23 cellular contexts compared by ENCODE assay signal in the genomic region with DNA sequence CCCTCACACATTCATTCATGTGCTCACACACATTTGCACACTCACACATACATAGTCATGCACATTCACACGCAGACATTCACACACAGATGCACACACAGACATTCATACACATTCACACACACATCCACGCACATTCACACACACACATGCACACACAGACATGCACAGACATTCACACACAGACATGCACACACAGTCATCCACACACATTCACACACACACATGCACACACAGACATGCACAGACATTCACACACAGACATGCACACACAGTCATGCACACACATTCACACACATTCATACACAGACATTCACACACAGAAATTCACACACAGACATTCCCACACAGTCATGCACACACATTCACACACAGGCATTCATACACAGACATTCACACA.
DNase-seq lines count a peak whose midpoint lies in the region; ATAC-seq, FAIRE-seq and TF ChIP-seq lines count a peak whose summit lies in the region.
"Had no signal": no experiment of that assay in that cellular context is flagged by ENCODE, and none has a peak within 500 bp of the region (broad histone marks: within the 10 kb centered on the region; RNA-seq: fewer than 3 reads in every experiment).

No MANE protein-coding gene starts in this region.

- no peaks in the 10 kb centered on the region for H3K79me1 ChIP-seq in neuronal stem cell (ENCODE audit: low read depth, low read length)

- no peak overlapping the region for H3K18ac ChIP-seq in neuronal stem cell (ENCODE audit: low read length)

- H3K27me3 ChIP-seq in bronchial epithelial cell (ENCODE audit: control insufficient read depth, insufficient read depth, low read length) (no peaks in the 10 kb centered on the region), neuronal stem cell (ENCODE audit: control insufficient read depth in 3 of 3, insufficient read depth in 3 of 3, low read depth in 1 of 3, low read length in 3 of 3) (no peaks in the 10 kb centered on the region), osteoblast (ENCODE audit: insufficient read depth, low read length) (no peaks in the 10 kb centered on the region)
- H3K27me3 ChIP-seq: BLaER1 had no signal

- no peak for ATAC-seq in stimulated activated effector memory CD8-positive, alpha-beta T cell treated with anti-CD3 and anti-CD28 coated beads, Interleukin-12 subunit alpha, Interleukin-12 subunit beta, amount 100 ng/mL, for 72 hours
- ATAC-seq: CD8-positive, alpha-beta T cell; HCT116 had no signal

- H3K4ac ChIP-seq in neuronal stem cell (ENCODE audit: low read length): no peak overlapping the region

- H2BK12ac ChIP-seq in neuronal stem cell (ENCODE audit: low read length): no peak overlapping the region

- H3K27ac Mint-ChIP-seq in stimulated activated effector memory CD8-positive, alpha-beta T cell treated with anti-CD3 and anti-CD28 coated beads, Interleukin-12 subunit alpha, Interleukin-12 subunit beta, amount 100 ng/mL, for 72 hours: no peak overlapping the region
- H3K27ac Mint-ChIP-seq: B cell; CD4-positive, CD25-positive, alpha-beta regulatory T cell; CD8-positive, alpha-beta T cell; H9; HFFc6 had no signal

- no peak overlapping the region for H2BK5ac ChIP-seq in neuronal stem cell (ENCODE audit: low read length)

- H3K4me1 ChIP-seq in neuronal stem cell (ENCODE audit: control insufficient read depth in 2 of 2, insufficient read depth in 1 of 2, low read depth in 1 of 2, low read length in 2 of 2) (no peaks in the 10 kb centered on the region), osteoblast (ENCODE audit: insufficient read depth, low read length) (no peaks in the 10 kb centered on the region)
- H3K4me1 ChIP-seq: BLaER1 had no signal

- no peak for TF ChIP-seq CTCF in bronchial epithelial cell (IDR thresholded peaks at IDR 0.05; ENCODE audit: insufficient read depth, low read length, severe bottlenecking)
- no peak for TF ChIP-seq CTCF in osteoblast (IDR thresholded peaks at IDR 0.05; ENCODE audit: extremely low read depth, low read depth, low read length)

- no peak overlapping the region for H3K4me3 Mint-ChIP-seq in stimulated activated effector memory CD8-positive, alpha-beta T cell treated with anti-CD3 and anti-CD28 coated beads, Interleukin-12 subunit alpha, Interleukin-12 subunit beta, amount 100 ng/mL, for 72 hours
- H3K4me3 Mint-ChIP-seq: B cell; CD4-positive, CD25-positive, alpha-beta regulatory T cell; CD8-positive, alpha-beta T cell; H9; HFFc6 had no signal

- H3K4me3 ChIP-seq in bronchial epithelial cell (ENCODE audit: low read depth, low read length) (no peak overlapping the region), neuronal stem cell (ENCODE audit: low read length in 2 of 2) (peak overlapping the region in 1 of 2 donors; percentile 59), osteoblast (ENCODE audit: insufficient read depth, low read length) (no peak overlapping the region)
- H3K4me3 ChIP-seq: BLaER1, GM23248 had no signal

- H3K36me3 ChIP-seq in bronchial epithelial cell (ENCODE audit: control insufficient read depth, insufficient read depth, low read length): no peaks in the 10 kb centered on the region
- no peaks in the 10 kb centered on the region for H3K36me3 ChIP-seq in neuronal stem cell (replicated peaks in 1 of 2; ENCODE audit: control insufficient read depth in 2 of 2, insufficient read depth in 2 of 2, low read length in 2 of 2)
- no peaks in the 10 kb centered on the region for H3K36me3 ChIP-seq in osteoblast (ENCODE audit: insufficient read depth, low read length)
- H3K36me3 ChIP-seq: BLaER1 had no signal

- no peak overlapping the region for H3K4me2 ChIP-seq in neuronal stem cell (ENCODE audit: insufficient read depth, low read length, poor library complexity, severe bottlenecking)
- no peak overlapping the region for H3K4me2 ChIP-seq in osteoblast (ENCODE audit: insufficient read depth, low read length)
- H3K4me2 ChIP-seq: BLaER1 had no signal

- no peaks in the 10 kb centered on the region for H3K4me1 Mint-ChIP-seq in stimulated activated effector memory CD8-positive, alpha-beta T cell treated with anti-CD3 and anti-CD28 coated beads, Interleukin-12 subunit alpha, Interleukin-12 subunit beta, amount 100 ng/mL, for 72 hours
- H3K4me1 Mint-ChIP-seq: B cell; CD4-positive, CD25-positive, alpha-beta regulatory T cell; H9 had no signal

- H2AK5ac ChIP-seq in neuronal stem cell (ENCODE audit: low read depth, low read length): no peak overlapping the region

- TF ChIP-seq POLR2A in GM12891 (IDR thresholded peaks at IDR 0.05; ENCODE audit: low read depth, low read length): no peak

- H3K14ac ChIP-seq in neuronal stem cell (ENCODE audit: low read length): no peak overlapping the region

- H4K20me1 ChIP-seq in osteoblast (ENCODE audit: insufficient read depth, low read length): no peaks in the 10 kb centered on the region
- H4K20me1 ChIP-seq: BLaER1 had no signal

- H2AFZ ChIP-seq in neuronal stem cell (ENCODE audit: low read length) (no peak overlapping the region), osteoblast (ENCODE audit: low read length) (no peak overlapping the region)
- H2AFZ ChIP-seq: GM23248 had no signal

- H3K9me3 ChIP-seq in neuronal stem cell (replicated peaks in 1 of 2; ENCODE audit: control insufficient read depth in 2 of 2, insufficient read depth in 1 of 2, low read depth in 1 of 2, low read length in 2 of 2): no peaks in the 10 kb centered on the region
- H3K9me3 ChIP-seq in osteoblast (ENCODE audit: low read depth, low read length): no peaks in the 10 kb centered on the region

- no peaks in the 10 kb centered on the region for H3K79me2 ChIP-seq in osteoblast (ENCODE audit: insufficient read depth, low read length)

- no peak overlapping the region for H2BK120ac ChIP-seq in neuronal stem cell (ENCODE audit: low read depth, low read length)

- no CpG with 5 or more reads among the region's 2 CpGs for WGBS in neuronal stem cell (ENCODE audit: extremely low coverage in 2 of 2, insufficient read length in 2 of 2, insufficient replicate concordance in 1 of 2), 2 donors

- H3K36me3 Mint-ChIP-seq in stimulated activated effector memory CD8-positive, alpha-beta T cell treated with anti-CD3 and anti-CD28 coated beads, Interleukin-12 subunit alpha, Interleukin-12 subunit beta, amount 100 ng/mL, for 72 hours: no peaks in the 10 kb centered on the region
- H3K36me3 Mint-ChIP-seq: CD4-positive, CD25-positive, alpha-beta regulatory T cell; CD8-positive, alpha-beta T cell had no signal

- H4K8ac ChIP-seq in neuronal stem cell (ENCODE audit: low read depth, low read length): no peak overlapping the region

- H3K27ac ChIP-seq in neuronal stem cell (replicated peaks; ENCODE audit: low read length) (no peak overlapping the region), osteoblast (ENCODE audit: low read depth, low read length) (no peak overlapping the region)
- H3K27ac ChIP-seq: BLaER1, C4-2B, GM23248 had no signal

- DNase-seq in GM12891 (ENCODE audit: insufficient read length, low spot score) (no peak), HTR-8/SVneo (ENCODE audit: insufficient read length, low spot score) (no peak), bronchial epithelial cell (ENCODE audit: low read depth) (no peak), neuronal stem cell (ENCODE audit: low spot score) (no peak), SHP77 (lab: John Stamatoyannopoulos, UW) (no peak), osteoblast (ENCODE audit: insufficient read length, low spot score, missing footprints) (no peak), UCSD-AML1 (lab: John Stamatoyannopoulos, UW; ENCODE audit: unreplicated experiment) (no peak)
- DNase-seq in stimulated activated effector memory CD8-positive, alpha-beta T cell treated with anti-CD3 and anti-CD28 coated beads, Interleukin-12 subunit alpha, Interleukin-12 subunit beta, amount 100 ng/mL, for 72 hours (ENCODE audit: low spot score in 2 of 2): no peak
- DNase-seq: CD4-positive, CD25-positive, alpha-beta regulatory T cell; CD8-positive, alpha-beta T cell; DMS 273 treated with DMSO at 0.1 percent for 48 hours; DMS79; EL; GDM1; GM23248; H9; HFFc6 had no signal

- FAIRE-seq in GM12891 (lab: Jason Lieb, UNC) (peak; percentile 80), HTR-8/SVneo (lab: Jason Lieb, UNC) (peak; percentile 97), bronchial epithelial cell (lab: Jason Lieb, UNC) (peak; percentile 100)
- FAIRE-seq: D721Med, GM12892 had no signal

- H3K9ac ChIP-seq in neuronal stem cell (ENCODE audit: low read depth, low read length, poor library complexity): peak overlapping the region; percentile 66
- H3K9ac ChIP-seq: BLaER1, GM23248 had no signal

- no peak overlapping the region for H4K91ac ChIP-seq in neuronal stem cell (ENCODE audit: low read depth, low read length, poor library complexity)

- H2BK15ac ChIP-seq in neuronal stem cell (ENCODE audit: low read length): no peak overlapping the region

- H3K23ac ChIP-seq in neuronal stem cell (ENCODE audit: low read depth, low read length, poor library complexity): no peak overlapping the region

- H3K9me3 Mint-ChIP-seq in stimulated activated effector memory CD8-positive, alpha-beta T cell treated with anti-CD3 and anti-CD28 coated beads, Interleukin-12 subunit alpha, Interleukin-12 subunit beta, amount 100 ng/mL, for 72 hours: no peaks in the 10 kb centered on the region
- H3K9me3 Mint-ChIP-seq: CD8-positive, alpha-beta T cell; HFFc6 had no signal

TF ChIP-seq in GM12891, 5 proteins besides CTCF, POLR2A, EP300 and RAD21:
- TF ChIP-seq TAF1 (IDR thresholded peaks at IDR 0.05; ENCODE audit: low read depth, low read length) (no peak), POLR2AphosphoS5 (IDR thresholded peaks at IDR 0.05; ENCODE audit: low read depth, low read length) (no peak), SPI1 (IDR thresholded peaks at IDR 0.05; ENCODE audit: low read depth, low read length) (no peak)
